ENCODE assay signal across 22 cellular contexts in genomic region chr2:218011641-218012040, GRCh38. TPM values are rescaled to one million over a fixed set of nuclear protein-coding genes. Genes with fewer than 3 reads are reported as not detected.
DNase-seq lines count a peak whose midpoint lies in the region; ATAC-seq, FAIRE-seq and TF ChIP-seq lines count a peak whose summit lies in the region.
"Had no signal": no experiment of that assay in that cellular context is flagged by ENCODE, and none has a peak within 500 bp of the region (broad histone marks: within the 10 kb centered on the region; RNA-seq: fewer than 3 reads in every experiment).

No MANE protein-coding gene starts in this region.

- no peak overlapping the region for H3K27ac Mint-ChIP-seq in stimulated activated naive CD8-positive, alpha-beta T cell treated with anti-CD3 and anti-CD28 coated beads, Interleukin-15, amount 100 ng/mL, for 72 hours
- H3K27ac Mint-ChIP-seq: B cell had no signal

- no peak overlapping the region for H2AK5ac ChIP-seq in mesendoderm (ENCODE audit: low read length)

- H3K4me2 ChIP-seq in BLaER1 treated with 17β-estradiol and CSF1 and Interleukin-3, amounts not matched to agents 10 nM and 100 nM: peak overlapping the region; percentile 93 to 100 (median 97)
- no peak overlapping the region for H3K4me2 ChIP-seq in mesendoderm (ENCODE audit: low read length)
- peak overlapping the region; percentile 98 for H3K4me2 ChIP-seq in smooth muscle cell
- H3K4me2 ChIP-seq: PC-9 had no signal

- no peak overlapping the region for H2BK120ac ChIP-seq in mesendoderm (ENCODE audit: low read depth, low read length)

- peak overlapping the region in 4 of 11 experiments; percentile 77 to 82 (median 81); a peak in 7 of 22 replicates for H3K9ac ChIP-seq in BLaER1 treated with 17β-estradiol and CSF1 and Interleukin-3, amounts not matched to agents 10 nM and 100 nM
- no peak overlapping the region for H3K9ac ChIP-seq in SK-N-MC (ENCODE audit: insufficient read length)
- no peak overlapping the region for H3K9ac ChIP-seq in mesendoderm (ENCODE audit: low read length)
- H3K9ac ChIP-seq in smooth muscle cell (ENCODE audit: low read depth): no peak overlapping the region

- no peak overlapping the region for H4K5ac ChIP-seq in mesendoderm (ENCODE audit: low read length)

- no peak overlapping the region for H2BK15ac ChIP-seq in mesendoderm (replicated peaks; ENCODE audit: low read depth)

- peaks cover 0 to 15% (median 0%) of the 10 kb centered on the region in 11 experiments; a peak in 3 of 22 replicates for H4K20me1 ChIP-seq in BLaER1 treated with 17β-estradiol and CSF1 and Interleukin-3, amounts not matched to agents 10 nM and 100 nM
- no peaks in the 10 kb centered on the region for H4K20me1 ChIP-seq in smooth muscle cell (ENCODE audit: low read depth)

- H3F3A ChIP-seq in smooth muscle cell (ENCODE audit: low read depth): peaks cover 15% of the 10 kb centered on the region

- H3K4ac ChIP-seq in mesendoderm (ENCODE audit: low read depth, low read length): no peak overlapping the region

- no peak overlapping the region for H3K23ac ChIP-seq in mesendoderm (ENCODE audit: low read length)

- no peak overlapping the region for H3K18ac ChIP-seq in mesendoderm (ENCODE audit: low read length)

- H3K79me1 ChIP-seq in mesendoderm (ENCODE audit: low read length): no peaks in the 10 kb centered on the region

- H3K56ac ChIP-seq in mesendoderm (ENCODE audit: low read length): peak overlapping the region; percentile 69

- no CpG with 5 or more reads among the region's 8 CpGs for WGBS in mesendoderm (ENCODE audit: extremely low coverage, insufficient coverage, low lambda C conversion rate)
- WGBS in smooth muscle cell (ENCODE audit: low lambda C conversion rate): 58% methylated on average over 8 of the region's 8 CpGs

- no peak for DNase-seq in SK-N-MC (ENCODE audit: low read depth, low spot score)
- DNase-seq in mesendoderm: no peak
- no peak for DNase-seq in smooth muscle cell (lab: John Stamatoyannopoulos, UW; ENCODE audit: unreplicated experiment)
- no peak for DNase-seq in frontal cortex (ENCODE audit: low spot score in 2 of 2)
- DNase-seq in stimulated activated naive CD8-positive, alpha-beta T cell treated with anti-CD3 and anti-CD28 coated beads, Interleukin-15, amount 100 ng/mL, for 72 hours: no peak
- DNase-seq: Calu3, GF-D8, IMR-90, KG1, MG63, NCI-H526 treated with DMSO at 0.1 percent for 48 hours, PC-9, SHP77 had no signal

- H2BK5ac ChIP-seq in mesendoderm (ENCODE audit: low read length): no peak overlapping the region

- no peak for TF ChIP-seq CTCF in smooth muscle cell (IDR thresholded peaks at IDR 0.05; ENCODE audit: borderline replicate concordance, insufficient read depth, poor library complexity, severe bottlenecking)

- peaks cover 66% of the 10 kb centered on the region for H3K27me3 Mint-ChIP-seq in stimulated activated naive CD8-positive, alpha-beta T cell treated with anti-CD3 and anti-CD28 coated beads, Interleukin-15, amount 100 ng/mL, for 72 hours

- no peaks in the 10 kb centered on the region for H3K9me3 Mint-ChIP-seq in stimulated activated naive CD8-positive, alpha-beta T cell treated with anti-CD3 and anti-CD28 coated beads, Interleukin-15, amount 100 ng/mL, for 72 hours

- H2AFZ ChIP-seq in smooth muscle cell (ENCODE audit: low read depth): no peak overlapping the region
- H2AFZ ChIP-seq: PC-9 had no signal

- FAIRE-seq in frontal cortex (lab: Jason Lieb, UNC): no peak
- FAIRE-seq: GM12891, H54, HTR-8/SVneo had no signal

- ATAC-seq in stimulated activated naive CD8-positive, alpha-beta T cell treated with anti-CD3 and anti-CD28 coated beads, Interleukin-15, amount 100 ng/mL, for 72 hours: no peak
- no peak for ATAC-seq in GM19455 (IDR thresholded peaks at IDR 0.05; ENCODE audit: unreplicated experiment)

- peak overlapping the region in 5 of 11 experiments; percentile 12 to 71 (median 38); a peak in 7 of 22 replicates for H3K27ac ChIP-seq in BLaER1 treated with 17β-estradiol and CSF1 and Interleukin-3, amounts not matched to agents 10 nM and 100 nM
- H3K27ac ChIP-seq in SK-N-MC (peak overlapping the region; percentile 93), mesendoderm (ENCODE audit: low read depth, low read length) (no peak overlapping the region), smooth muscle cell (ENCODE audit: low read depth) (no peak overlapping the region)
- H3K27ac ChIP-seq: PC-9 had no signal

- 0 out of 22 replicates have a peak, but pooled peaks cover 0 to under 1% (median 0%) of the 10 kb centered on the region in 11 experiments for H3K36me3 ChIP-seq in BLaER1 treated with 17β-estradiol and CSF1 and Interleukin-3, amounts not matched to agents 10 nM and 100 nM
- peaks cover 3% of the 10 kb centered on the region; the same call in 1 of the 2 replicates for H3K36me3 ChIP-seq in SK-N-MC (ENCODE audit: insufficient read depth, low read length)
- no peaks in the 10 kb centered on the region for H3K36me3 ChIP-seq in mesendoderm (ENCODE audit: control insufficient read depth, insufficient read depth, low read length)
- no peaks in the 10 kb centered on the region for H3K36me3 ChIP-seq in smooth muscle cell (ENCODE audit: low read depth)
- H3K36me3 ChIP-seq: MG63 had no signal

- H3K27me3 ChIP-seq in BLaER1 treated with 17β-estradiol and CSF1 and Interleukin-3, amounts not matched to agents 10 nM and 100 nM: peaks cover 0 to 35% (median 0%) of the 10 kb centered on the region in 11 experiments; a peak in 4 of 22 replicates
- H3K27me3 ChIP-seq in mesendoderm (ENCODE audit: insufficient read depth, low read length, poor library complexity): no peaks in the 10 kb centered on the region
- no peaks in the 10 kb centered on the region for H3K27me3 ChIP-seq in smooth muscle cell (ENCODE audit: low read depth)
- H3K27me3 ChIP-seq: MG63 had no signal

- peaks cover 21% of the 10 kb centered on the region for H3K4me1 Mint-ChIP-seq in stimulated activated naive CD8-positive, alpha-beta T cell treated with anti-CD3 and anti-CD28 coated beads, Interleukin-15, amount 100 ng/mL, for 72 hours

- peak overlapping the region in 4 of 10 experiments; percentile 66 to 80 (median 73); a peak in 6 of 20 replicates for H3K4me3 ChIP-seq in BLaER1 treated with 17β-estradiol and CSF1 and Interleukin-3, amounts not matched to agents 10 nM and 100 nM
- peak overlapping the region; percentile 91 for H3K4me3 ChIP-seq in SK-N-MC
- no peak overlapping the region for H3K4me3 ChIP-seq in mesendoderm (ENCODE audit: low read length)
- H3K4me3 ChIP-seq in smooth muscle cell: no peak overlapping the region
- H3K4me3 ChIP-seq: MG63, PC-9 had no signal

- peaks cover 33 to 93% (median 86%) of the 10 kb centered on the region in 10 experiments for H3K4me1 ChIP-seq in BLaER1 treated with 17β-estradiol and CSF1 and Interleukin-3, amounts not matched to agents 10 nM and 100 nM
- H3K4me1 ChIP-seq in mesendoderm (ENCODE audit: control insufficient read depth, low read depth, low read length) (peaks cover 23% of the 10 kb centered on the region), smooth muscle cell (ENCODE audit: low read depth) (peaks cover 35% of the 10 kb centered on the region)

- H3K79me2 ChIP-seq in mesendoderm (ENCODE audit: control insufficient read depth, insufficient read depth, low read length) (no peaks in the 10 kb centered on the region), smooth muscle cell (ENCODE audit: low read depth) (peaks cover 13% of the 10 kb centered on the region)

- no peak overlapping the region for H3K4me3 Mint-ChIP-seq in stimulated activated naive CD8-positive, alpha-beta T cell treated with anti-CD3 and anti-CD28 coated beads, Interleukin-15, amount 100 ng/mL, for 72 hours

- no peaks in the 10 kb centered on the region for H3K9me3 ChIP-seq in BLaER1 treated with 17β-estradiol and CSF1 and Interleukin-3, amounts not matched to agents 10 nM and 100 nM (replicated peaks in 1 of 11)
- H3K9me3 ChIP-seq in SK-N-MC (ENCODE audit: low read depth, low read length): no peaks in the 10 kb centered on the region
- no peaks in the 10 kb centered on the region for H3K9me3 ChIP-seq in smooth muscle cell (replicated peaks; ENCODE audit: low read depth)
- H3K9me3 ChIP-seq: MG63 had no signal

- H4K8ac ChIP-seq in mesendoderm (ENCODE audit: low read depth, low read length): no peak overlapping the region

RNA-seq across cellular contexts. Expression of gene TNS1, which starts 8.8 kb away (rescaled TPM):
- polyA plus RNA-seq in mesendoderm (2013, experiment 1 of 2): 1.7 TPM
- 2.4 TPM for polyA plus RNA-seq in mesendoderm (2013, experiment 2 of 2)
- 61.5 and 67.7 TPM in 2 replicates for total RNA-seq in smooth muscle cell
- polyA plus RNA-seq in smooth muscle cell: 45.0 and 52.3 TPM in 2 replicates
- 3.7 TPM for total RNA-seq in frontal cortex
- total RNA-seq: NCI-H460 had no signal

RNA-seq across cellular contexts. Expression of gene RUFY4, which starts 57.4 kb away (rescaled TPM):
- polyA plus RNA-seq in mesendoderm (2013, experiment 1 of 2): not detected
- 0.03 TPM for polyA plus RNA-seq in mesendoderm (2013, experiment 2 of 2)
- total RNA-seq in smooth muscle cell (not detected in 2 replicates), frontal cortex (not detected)
- 0.10 TPM in 1 of 2 replicates, not detected in the other for polyA plus RNA-seq in smooth muscle cell
- total RNA-seq: B cell, IMR-90, PC-9, RPMI7951, SK-MEL-5 had no signal
- polyA plus RNA-seq: IMR-90 had no signal

Comparison
In these comparisons a context has a peak if more than half of its experiments do, and no peak if none do; other contexts are left out.
1. RNA of gene TNS1, which starts 8.8 kb away (total RNA-seq): 61.5 to 67.7 TPM in smooth muscle cell; 3.7 TPM in frontal cortex (single experiment); every median in the first group is over 10 times any median in the second.